Comparison of ENCODE assay signal across 23 cellular contexts in genomic region chr1:161835963-161836362, GRCh38.
DNase-seq lines count a peak whose midpoint lies in the region; ATAC-seq and TF ChIP-seq lines count a peak whose summit lies in the region.
"Had no signal": no experiment of that assay in that cellular context is flagged by ENCODE, and none has a peak within 500 bp of the region (broad histone marks: within the 10 kb centered on the region; RNA-seq: fewer than 3 reads in every experiment).

No MANE protein-coding gene starts in this region.

- no peaks in the 10 kb centered on the region for H3K27me3 Mint-ChIP-seq in Calu3 (ENCODE audit: unreplicated experiment)
- H3K27me3 Mint-ChIP-seq: activated naive CD8-positive, alpha-beta T cell; progenitor cell of endocrine pancreas; stimulated activated naive CD8-positive, alpha-beta T cell treated with anti-CD3 and anti-CD28 coated beads, Interleukin-15, amount 100 ng/mL, for 72 hours had no signal

- intact Hi-C loops in Calu3 (cut with micrococcal nuclease; ENCODE audit: unreplicated experiment): no loop called here

- DNase-seq in GF-D8 (lab: John Stamatoyannopoulos, UW) (peak; percentile 13), M059J (ENCODE audit: low read depth) (peak; percentile 7), astrocyte of the hippocampus (ENCODE audit: low read depth, low spot score) (peak; percentile 33), skeletal muscle cell (ENCODE audit: low read depth) (peak; percentile 29), Calu3 (no peak)
- DNase-seq: activated CD4-positive, CD25-positive, alpha-beta regulatory T cell treated with anti-CD3 and anti-CD28 coated beads, Interleukin-2, amount 50 U/mL, for 72 hours; cortex of kidney; left colon; midbrain; NCI-H187; NCI-H2227 treated with DMSO at 0.1 percent for 48 hours; small intestine; stimulated activated CD4-positive, alpha-beta T cell treated with anti-CD3 and anti-CD28 coated beads, Interleukin-2, amount 100 ng/mL, for 48 hours; stimulated activated naive CD8-positive, alpha-beta T cell treated with anti-CD3 and anti-CD28 coated beads, Interleukin-15, amount 100 ng/mL, for 72 hours; upper lobe of left lung had no signal

- no peaks in the 10 kb centered on the region for H3K36me3 Mint-ChIP-seq in Calu3 (ENCODE audit: insufficient read depth, unreplicated experiment)

- ATAC-seq in GM18907 (IDR thresholded peaks at IDR 0.05; ENCODE audit: unreplicated experiment): no peak
- no peak for ATAC-seq in HG03097 (IDR thresholded peaks at IDR 0.05; ENCODE audit: low FRiP score, unreplicated experiment)
- ATAC-seq in HG03520 (IDR thresholded peaks at IDR 0.05; ENCODE audit: unreplicated experiment): no peak
- ATAC-seq: left colon; Panc1; stimulated activated naive CD8-positive, alpha-beta T cell treated with anti-CD3 and anti-CD28 coated beads, Interleukin-15, amount 100 ng/mL, for 72 hours had no signal

- no peak overlapping the region for H3K27ac Mint-ChIP-seq in Calu3 (ENCODE audit: unreplicated experiment)
- H3K27ac Mint-ChIP-seq: activated naive CD8-positive, alpha-beta T cell; progenitor cell of endocrine pancreas; stimulated activated naive CD8-positive, alpha-beta T cell treated with anti-CD3 and anti-CD28 coated beads, Interleukin-15, amount 100 ng/mL, for 72 hours had no signal

- CTCF ChIA-PET in Calu3 (lab: Charles Lee): no interaction called here

- TF ChIP-seq CTCF in Calu3 (IDR thresholded peaks at IDR 0.05; ENCODE audit: unreplicated experiment): no peak

- no peak overlapping the region for H3K4me3 Mint-ChIP-seq in Calu3 (ENCODE audit: low read depth, unreplicated experiment)
- H3K4me3 Mint-ChIP-seq: activated naive CD8-positive, alpha-beta T cell; stimulated activated naive CD8-positive, alpha-beta T cell treated with anti-CD3 and anti-CD28 coated beads, Interleukin-15, amount 100 ng/mL, for 72 hours had no signal

- BruUV-seq in Calu3 (replicated peaks; lab: Mats Ljungman, UMichigan): no TSS peak

- no peaks in the 10 kb centered on the region for H3K4me1 Mint-ChIP-seq in Calu3 (ENCODE audit: low read depth, unreplicated experiment)

- peaks cover 5% of the 10 kb centered on the region for H3K9me3 Mint-ChIP-seq in Calu3 (ENCODE audit: low read depth, unreplicated experiment)
- H3K9me3 Mint-ChIP-seq: stimulated activated naive CD8-positive, alpha-beta T cell treated with anti-CD3 and anti-CD28 coated beads, Interleukin-15, amount 100 ng/mL, for 72 hours had no signal

- H3K4me3 ChIP-seq in skeletal muscle cell (ENCODE audit: low read depth, low read length): no peak overlapping the region
- H3K4me3 ChIP-seq: BLaER1 treated with 17β-estradiol and CSF1 and Interleukin-3, amounts not matched to agents 10 nM and 100 nM; breast epithelium; upper lobe of left lung had no signal
